Comparison of ENCODE assay signal across 29 cellular contexts in genomic region chr6:42296614-42297013, GRCh38.
A peak's percentile ranks its signal among the peaks of the same experiment; 100 is the strongest.
DNase-seq lines count a peak whose midpoint lies in the region; FAIRE-seq and TF ChIP-seq lines count a peak whose summit lies in the region.
"Had no signal": no experiment of that assay in that cellular context is flagged by ENCODE, and none has a peak within 500 bp of the region (broad histone marks: within the 10 kb centered on the region; RNA-seq: fewer than 3 reads in every experiment).

No MANE protein-coding gene starts in this region.

- peaks cover 9% of the 10 kb centered on the region for H4K20me1 ChIP-seq in Loucy (ENCODE audit: insufficient read depth, low read length, poor library complexity, severe bottlenecking)
- H4K20me1 ChIP-seq in mammary epithelial cell (ENCODE audit: insufficient read depth, low read length): no peaks in the 10 kb centered on the region

- H3K79me2 ChIP-seq in Loucy (ENCODE audit: insufficient read depth, low read length) (peaks cover 15% of the 10 kb centered on the region), mammary epithelial cell (ENCODE audit: insufficient read depth, low read length) (no peaks in the 10 kb centered on the region)

- intact Hi-C loops in mammary epithelial cell (cut with micrococcal nuclease): no loop called here

- H2BK5ac ChIP-seq in mesenchymal stem cell (ENCODE audit: low read depth, low read length, poor library complexity, severe bottlenecking): no peak overlapping the region

- H3K4me3 ChIP-seq in CD8-positive, alpha-beta memory T cell (ENCODE audit: low read length): no peak overlapping the region
- H3K4me3 ChIP-seq in Loucy (ENCODE audit: low read length, poor library complexity, severe bottlenecking) (no peak overlapping the region), mammary epithelial cell (replicated peaks in 1 of 3; ENCODE audit: insufficient read depth in 1 of 3, low read depth in 2 of 3, low read length in 3 of 3) (no peak overlapping the region), mesenchymal stem cell (ENCODE audit: insufficient read depth in 1 of 2, low read depth in 1 of 2, low read length in 2 of 2) (no peak overlapping the region)
- H3K4me3 ChIP-seq: gastrocnemius medialis, lung, ovary had no signal

- FAIRE-seq in frontal cortex (lab: Jason Lieb, UNC): no peak
- FAIRE-seq: GM18507, GM19239 had no signal

- in situ Hi-C loops in mammary epithelial cell (cut with MboI; ENCODE audit: low sequenced_read_pairs in 2 of 2): no loop called here

- H3K4me2 ChIP-seq in Loucy (ENCODE audit: low read depth, low read length, poor library complexity, severe bottlenecking) (peak overlapping the region; percentile 47), mammary epithelial cell (ENCODE audit: insufficient read depth, low read depth, low read length) (peak overlapping the region; percentile 12), mesenchymal stem cell (ENCODE audit: low read length, poor library complexity, severe bottlenecking) (no peak overlapping the region)

- no peak overlapping the region for H3K27ac ChIP-seq in CD8-positive, alpha-beta memory T cell (ENCODE audit: low read depth, low read length)
- peak overlapping the region; percentile 49 for H3K27ac ChIP-seq in mammary epithelial cell (ENCODE audit: insufficient read depth, low read depth, low read length)
- H3K27ac ChIP-seq in mesenchymal stem cell (ENCODE audit: low read length, poor library complexity, severe bottlenecking): no peak overlapping the region
- H3K27ac ChIP-seq: C4-2B, gastrocnemius medialis, ovary had no signal

- no peak for TF ChIP-seq CTCF in Loucy (conservative IDR thresholded peaks at IDR 0.05; ENCODE audit: low read length)
- TF ChIP-seq CTCF in mammary epithelial cell (conservative IDR thresholded peaks at IDR 0.05 in 1 of 2, IDR thresholded peaks at IDR 0.05 in 1 of 2; ENCODE audit: extremely low read depth in 1 of 2, insufficient read depth in 1 of 2, low read depth in 1 of 2, low read length in 2 of 2): no peak

- no peaks in the 10 kb centered on the region for H3F3A ChIP-seq in Loucy (ENCODE audit: low read depth)

- no peaks in the 10 kb centered on the region for H3K9me2 ChIP-seq in Loucy (replicated peaks; ENCODE audit: low read depth, low read length)

- peak overlapping the region in 7 of 8 donors; percentile 84 to 98 (median 87) for H3K27ac Mint-ChIP-seq in CD8-positive, alpha-beta memory T cell
- H3K27ac Mint-ChIP-seq: activated CD4-positive, alpha-beta memory T cell treated with anti-CD3 and anti-CD28 coated beads for 36 hours; dendritic cell treated with granulocyte-macrophage colony-stimulating factor and Interleukin-4, amounts not matched to agents 40 ng/mL and 50 ng/mL, for 4 days; stimulated activated naive B cell treated with anti-CD40 and anti-IgM and Interleukin-4, amounts not matched to agents 10 μg/mL and 1 μg/mL and 100 μg/mL, for 72 hours had no signal

- no peak overlapping the region for H2AK5ac ChIP-seq in mesenchymal stem cell (ENCODE audit: low read length, severe bottlenecking)

- no peak overlapping the region for H3K23ac ChIP-seq in mesenchymal stem cell (ENCODE audit: low read length in 2 of 2)

- 100% methylated on average over 2 of the region's 3 CpGs for WGBS in mammary epithelial cell (ENCODE audit: low coverage, missing lambda C conversion rate)
- 77% methylated on average over 3 of the region's 3 CpGs for WGBS in mesenchymal stem cell

- H3K14ac ChIP-seq in mesenchymal stem cell (ENCODE audit: low read length in 2 of 2): peak overlapping the region in 1 of 2 experiments; percentile 20

- H3K36me3 Mint-ChIP-seq in CD8-positive, alpha-beta memory T cell: peaks cover 5 to 44% (median 9%) of the 10 kb centered on the region in 3 donors
- H3K36me3 Mint-ChIP-seq: stimulated activated naive B cell treated with anti-CD40 and anti-IgM and Interleukin-4, amounts not matched to agents 10 μg/mL and 1 μg/mL and 100 μg/mL, for 72 hours had no signal

- no peaks in the 10 kb centered on the region for H3K9me3 Mint-ChIP-seq in CD8-positive, alpha-beta memory T cell
- H3K9me3 Mint-ChIP-seq: activated CD4-positive, alpha-beta memory T cell treated with anti-CD3 and anti-CD28 coated beads for 36 hours; dendritic cell treated with granulocyte-macrophage colony-stimulating factor and Interleukin-4, amounts not matched to agents 40 ng/mL and 50 ng/mL, for 4 days; neural crest cell; stimulated activated naive B cell treated with anti-CD40 and anti-IgM and Interleukin-4, amounts not matched to agents 10 μg/mL and 1 μg/mL and 100 μg/mL, for 72 hours had no signal

- H3K4me3 Mint-ChIP-seq in CD8-positive, alpha-beta memory T cell: peak overlapping the region in 5 of 7 donors; percentile 29 to 82 (median 63)
- H3K4me3 Mint-ChIP-seq: activated CD4-positive, alpha-beta memory T cell treated with anti-CD3 and anti-CD28 coated beads for 36 hours; dendritic cell treated with granulocyte-macrophage colony-stimulating factor and Interleukin-4, amounts not matched to agents 40 ng/mL and 50 ng/mL, for 4 days; neural crest cell; stimulated activated naive B cell treated with anti-CD40 and anti-IgM and Interleukin-4, amounts not matched to agents 10 μg/mL and 1 μg/mL and 100 μg/mL, for 72 hours had no signal

- CTCF ChIA-PET in CD8-positive, alpha-beta memory T cell (lab: Charles Lee): interaction anchor here (1.2 to 2.3 kb wide), 2 partner anchors 36 to 251 kb away, joined by 3 to 8 read pairs; no protein-coding TSS in a partner anchor
- CTCF ChIA-PET in mammary epithelial cell (lab: Charles Lee; ENCODE audit: low non-redundant PET): no interaction called here

- no peak for DNase-seq in CD8-positive, alpha-beta memory T cell
- no peak for DNase-seq in mammary epithelial cell
- no peak for DNase-seq in mesenchymal stem cell
- DNase-seq in stimulated activated CD4-positive, alpha-beta T cell treated with anti-CD3 and anti-CD28 coated beads, Interleukin-15, amount 100 ng/mL, for 24 hours: no peak
- DNase-seq in frontal cortex (ENCODE audit: low spot score in 2 of 2): no peak
- DNase-seq in cerebellar nuclear complex (lab: John Stamatoyannopoulos, UW): no peak
- DNase-seq: activated CD4-positive, alpha-beta memory T cell treated with anti-CD3 and anti-CD28 coated beads for 36 hours; activated gamma-delta T cell; activated T-cell treated with anti-CD3 and anti-CD28 coated beads for 4 hours; central memory CD4-positive, alpha-beta T cell; DMS 273 treated with DMSO at 0.1 percent for 48 hours; gastrocnemius medialis; NCI-H1092 treated with DMSO at 0.1 percent for 48 hours; NCI-H187 treated with DMSO at 0.1 percent for 48 hours; NCI-H2171 treated with DMSO at 0.1 percent for 48 hours; NCI-H524; ovary; Right ventricle myocardium superior; stimulated activated naive B cell treated with anti-CD40 and anti-IgM and Interleukin-4, amounts not matched to agents 10 μg/mL and 1 μg/mL and 100 μg/mL, for 72 hours; substantia nigra; T-helper 2 cell; trophoblast cell had no signal

- H3K4me1 ChIP-seq in CD8-positive, alpha-beta memory T cell (ENCODE audit: insufficient read depth, low read length): peaks cover 54% of the 10 kb centered on the region
- H3K4me1 ChIP-seq in Loucy (ENCODE audit: insufficient read depth, low read length, poor library complexity, severe bottlenecking): peaks cover 50% of the 10 kb centered on the region
- H3K4me1 ChIP-seq in mammary epithelial cell (ENCODE audit: insufficient read depth, low read length): peaks cover 66% of the 10 kb centered on the region
- peaks cover 10% of the 10 kb centered on the region for H3K4me1 ChIP-seq in mesenchymal stem cell (ENCODE audit: control insufficient read depth, insufficient read depth, low read depth, low read length)

- no peaks in the 10 kb centered on the region for H3K27me3 Mint-ChIP-seq in CD8-positive, alpha-beta memory T cell
- H3K27me3 Mint-ChIP-seq: activated CD4-positive, alpha-beta memory T cell treated with anti-CD3 and anti-CD28 coated beads for 36 hours; dendritic cell treated with granulocyte-macrophage colony-stimulating factor and Interleukin-4, amounts not matched to agents 40 ng/mL and 50 ng/mL, for 4 days; stimulated activated naive B cell treated with anti-CD40 and anti-IgM and Interleukin-4, amounts not matched to agents 10 μg/mL and 1 μg/mL and 100 μg/mL, for 72 hours had no signal

- H3K4ac ChIP-seq in mesenchymal stem cell (ENCODE audit: low read depth in 1 of 2, low read length in 2 of 2): no peak overlapping the region

- H2AFZ ChIP-seq in Loucy (ENCODE audit: low read length) (no peak overlapping the region), mammary epithelial cell (ENCODE audit: low read depth, low read length) (no peak overlapping the region), mesenchymal stem cell (ENCODE audit: low read depth, low read length) (no peak overlapping the region)

- peaks cover 32% of the 10 kb centered on the region for H3K79me1 ChIP-seq in mesenchymal stem cell (replicated peaks; ENCODE audit: low read length, poor library complexity, severe bottlenecking)

- H2BK120ac ChIP-seq in mesenchymal stem cell (ENCODE audit: low read depth, low read length): no peak overlapping the region

- no peak overlapping the region for H3K18ac ChIP-seq in mesenchymal stem cell (ENCODE audit: low read depth in 1 of 2, low read length in 2 of 2)

- no peak overlapping the region for H2BK12ac ChIP-seq in mesenchymal stem cell (ENCODE audit: low read length in 2 of 2)

- no peaks in the 10 kb centered on the region for H3K27me3 ChIP-seq in CD8-positive, alpha-beta memory T cell (ENCODE audit: insufficient read depth, low read length, poor library complexity, severe bottlenecking)
- H3K27me3 ChIP-seq in Loucy (ENCODE audit: insufficient read depth, low read length, poor library complexity, severe bottlenecking) (no peaks in the 10 kb centered on the region), mammary epithelial cell (ENCODE audit: insufficient read depth, low read length) (no peaks in the 10 kb centered on the region), mesenchymal stem cell (ENCODE audit: control insufficient read depth in 1 of 2, insufficient read depth in 1 of 2, low read length in 2 of 2) (no peaks in the 10 kb centered on the region)
- H3K27me3 ChIP-seq: gastrocnemius medialis, ovary had no signal

- peaks cover 10% of the 10 kb centered on the region for H3K36me3 ChIP-seq in CD8-positive, alpha-beta memory T cell (ENCODE audit: insufficient read depth, low read length)
- peaks cover 25% of the 10 kb centered on the region; the same call in 1 of the 2 replicates for H3K36me3 ChIP-seq in Loucy (ENCODE audit: insufficient read depth, low read length)
- H3K36me3 ChIP-seq in mammary epithelial cell (ENCODE audit: insufficient read depth, low read length): no peaks in the 10 kb centered on the region
- H3K36me3 ChIP-seq in mesenchymal stem cell (ENCODE audit: control insufficient read depth in 1 of 2, insufficient read depth in 2 of 2, low read depth in 1 of 2, low read length in 2 of 2): peaks cover 3 to 44% of the 10 kb centered on the region in 2 experiments
- H3K36me3 ChIP-seq: gastrocnemius medialis, ovary had no signal

- no TSS peak for BruUV-seq in mammary epithelial cell (replicated peaks; lab: Mats Ljungman, UMichigan)

- H3K9ac ChIP-seq in Loucy (ENCODE audit: low read depth, low read length, poor library complexity, severe bottlenecking) (no peak overlapping the region), mammary epithelial cell (ENCODE audit: insufficient read depth, low read length) (no peak overlapping the region), mesenchymal stem cell (ENCODE audit: low read length) (no peak overlapping the region)

- H4K91ac ChIP-seq in mesenchymal stem cell (ENCODE audit: low read length): no peak overlapping the region

- dilution Hi-C loops in mammary epithelial cell (cut with HindIII; ENCODE audit: low sequenced_read_pairs): no loop called here

- POLR2A ChIA-PET in CD8-positive, alpha-beta memory T cell (lab: Charles Lee): interaction anchor here (0.6 kb wide), 1 partner anchor 803 kb away, joined by 3 read pairs; no protein-coding TSS in a partner anchor

- H4K8ac ChIP-seq in mesenchymal stem cell (ENCODE audit: low read length): peak overlapping the region; percentile 8

- H3K9me3 ChIP-seq in CD8-positive, alpha-beta memory T cell (ENCODE audit: low read length): no peaks in the 10 kb centered on the region
- H3K9me3 ChIP-seq in Loucy (ENCODE audit: insufficient read depth, low read depth, low read length) (no peaks in the 10 kb centered on the region), mammary epithelial cell (replicated peaks; ENCODE audit: insufficient read depth, low read length) (no peaks in the 10 kb centered on the region), mesenchymal stem cell (ENCODE audit: control insufficient read depth, low read length) (no peaks in the 10 kb centered on the region)
- H3K9me3 ChIP-seq: gastrocnemius medialis, ovary had no signal

- H3K4me1 Mint-ChIP-seq in CD8-positive, alpha-beta memory T cell: peaks cover 59 to 77% (median 76%) of the 10 kb centered on the region in 3 donors
- H3K4me1 Mint-ChIP-seq: neural crest cell; stimulated activated naive B cell treated with anti-CD40 and anti-IgM and Interleukin-4, amounts not matched to agents 10 μg/mL and 1 μg/mL and 100 μg/mL, for 72 hours had no signal

- H2BK15ac ChIP-seq in mesenchymal stem cell (ENCODE audit: low read depth, poor library complexity, severe bottlenecking): no peak overlapping the region
